20 cellular contexts compared by ENCODE assay signal in genomic region chr22:37733625-37734401, GRCh38. TPM values are rescaled to one million over a fixed set of nuclear protein-coding genes. Genes with fewer than 3 reads are reported as not detected.
"Had no signal": no experiment of that assay in that cellular context is flagged by ENCODE, and none has a peak within 500 bp of the region (broad histone marks: within the 10 kb centered on the region; RNA-seq: fewer than 3 reads in every experiment).

No MANE protein-coding gene starts in this region.

- H3K27ac Mint-ChIP-seq: activated CD4-positive, alpha-beta T cell treated with anti-CD3 and anti-CD28 coated beads, Interleukin-2, amount 10 ng/mL, durations not matched to agents 7 days and 5 days; activated CD8-positive, alpha-beta T cell treated with anti-CD3 and anti-CD28 coated beads, Interleukin-2, amount 10 ng/mL, durations not matched to agents 7 days and 5 days; activated naive CD4-positive, alpha-beta T cell treated with anti-CD3 and anti-CD28 coated beads, Interleukin-2, amount 50 U/mL, for 24 hours; stimulated activated memory B cell treated with anti-CD40 and anti-IgM and Interleukin-4, amounts not matched to agents 10 μg/mL and 1 μg/mL and 100 μg/mL, for 72 hours had no signal

- H3K27me3 ChIP-seq: ascending aorta, esophagus muscularis mucosa, heart right ventricle, sigmoid colon, spleen, thyroid gland had no signal

- H3K9me3 ChIP-seq: ascending aorta, esophagus muscularis mucosa, heart right ventricle, sigmoid colon, spleen, thyroid gland had no signal

- DNase-seq: activated CD4-positive, alpha-beta T cell treated with anti-CD3 and anti-CD28 coated beads, Interleukin-2, amount 10 ng/mL, durations not matched to agents 7 days and 5 days; activated CD8-positive, alpha-beta memory T cell treated with anti-CD3 and anti-CD28 coated beads, Interleukin-2, amount 50 U/mL, for 48 hours; activated CD8-positive, alpha-beta T cell treated with anti-CD3 and anti-CD28 coated beads, Interleukin-2, amount 10 ng/mL, durations not matched to agents 7 days and 5 days; activated effector memory CD4-positive, alpha-beta T cell treated with Interleukin-2 at 50 U/mL for 16 hours; activated T-cell treated with anti-CD3 and anti-CD28 coated beads, Interleukin-2, amount 50 U/mL, for 48 hours; effector CD4-positive, alpha-beta T cell; heart right ventricle; kidney glomerular epithelial cell; sigmoid colon; spleen; stimulated activated CD4-positive, alpha-beta T cell treated with anti-CD3 and anti-CD28 coated beads, Interleukin-4, amount 100 ng/mL, for 4 hours; T1000; thyroid gland had no signal

- H3K27me3 Mint-ChIP-seq: activated CD4-positive, alpha-beta T cell treated with anti-CD3 and anti-CD28 coated beads, Interleukin-2, amount 10 ng/mL, durations not matched to agents 7 days and 5 days; activated naive CD4-positive, alpha-beta T cell treated with anti-CD3 and anti-CD28 coated beads, Interleukin-2, amount 50 U/mL, for 24 hours; stimulated activated memory B cell treated with anti-CD40 and anti-IgM and Interleukin-4, amounts not matched to agents 10 μg/mL and 1 μg/mL and 100 μg/mL, for 72 hours had no signal

- H3K36me3 Mint-ChIP-seq: activated naive CD4-positive, alpha-beta T cell treated with anti-CD3 and anti-CD28 coated beads, Interleukin-2, amount 50 U/mL, for 24 hours; stimulated activated memory B cell treated with anti-CD40 and anti-IgM and Interleukin-4, amounts not matched to agents 10 μg/mL and 1 μg/mL and 100 μg/mL, for 72 hours had no signal

- H3K4me3 Mint-ChIP-seq: activated CD4-positive, alpha-beta T cell treated with anti-CD3 and anti-CD28 coated beads, Interleukin-2, amount 10 ng/mL, durations not matched to agents 7 days and 5 days; activated CD8-positive, alpha-beta T cell treated with anti-CD3 and anti-CD28 coated beads, Interleukin-2, amount 10 ng/mL, durations not matched to agents 7 days and 5 days; activated naive CD4-positive, alpha-beta T cell treated with anti-CD3 and anti-CD28 coated beads, Interleukin-2, amount 50 U/mL, for 24 hours; central memory CD8-positive, alpha-beta T cell; stimulated activated memory B cell treated with anti-CD40 and anti-IgM and Interleukin-4, amounts not matched to agents 10 μg/mL and 1 μg/mL and 100 μg/mL, for 72 hours had no signal

- H3K4me1 ChIP-seq: ascending aorta had no signal

- H3K4me1 Mint-ChIP-seq: activated CD4-positive, alpha-beta T cell treated with anti-CD3 and anti-CD28 coated beads, Interleukin-2, amount 10 ng/mL, durations not matched to agents 7 days and 5 days; activated naive CD4-positive, alpha-beta T cell treated with anti-CD3 and anti-CD28 coated beads, Interleukin-2, amount 50 U/mL, for 24 hours; central memory CD8-positive, alpha-beta T cell; stimulated activated memory B cell treated with anti-CD40 and anti-IgM and Interleukin-4, amounts not matched to agents 10 μg/mL and 1 μg/mL and 100 μg/mL, for 72 hours had no signal

- H3K36me3 ChIP-seq: ascending aorta, esophagus muscularis mucosa, heart right ventricle, sigmoid colon, spleen, thyroid gland had no signal

- H3K9me3 Mint-ChIP-seq: activated CD4-positive, alpha-beta T cell treated with anti-CD3 and anti-CD28 coated beads, Interleukin-2, amount 10 ng/mL, durations not matched to agents 7 days and 5 days; activated naive CD4-positive, alpha-beta T cell treated with anti-CD3 and anti-CD28 coated beads, Interleukin-2, amount 50 U/mL, for 24 hours; central memory CD8-positive, alpha-beta T cell had no signal

- H3K4me3 ChIP-seq: ascending aorta, coronary artery, esophagus muscularis mucosa, heart right ventricle, sigmoid colon, spleen, thyroid gland had no signal

- H3K27ac ChIP-seq: ascending aorta, coronary artery, sigmoid colon, spleen, thyroid gland had no signal

- ATAC-seq: activated CD8-positive, alpha-beta T cell treated with anti-CD3 and anti-CD28 coated beads, Interleukin-2, amount 10 ng/mL, durations not matched to agents 7 days and 5 days; stimulated activated memory B cell treated with anti-CD40 and anti-IgM and Interleukin-4, amounts not matched to agents 10 μg/mL and 1 μg/mL and 100 μg/mL, for 72 hours had no signal

RNA-seq across cellular contexts. Expression of gene LGALS1, which starts 58.4 kb away (rescaled TPM):
- polyA plus RNA-seq: neural cell had no signal
